14 cellular contexts compared by ENCODE assay signal in the genomic region with DNA sequence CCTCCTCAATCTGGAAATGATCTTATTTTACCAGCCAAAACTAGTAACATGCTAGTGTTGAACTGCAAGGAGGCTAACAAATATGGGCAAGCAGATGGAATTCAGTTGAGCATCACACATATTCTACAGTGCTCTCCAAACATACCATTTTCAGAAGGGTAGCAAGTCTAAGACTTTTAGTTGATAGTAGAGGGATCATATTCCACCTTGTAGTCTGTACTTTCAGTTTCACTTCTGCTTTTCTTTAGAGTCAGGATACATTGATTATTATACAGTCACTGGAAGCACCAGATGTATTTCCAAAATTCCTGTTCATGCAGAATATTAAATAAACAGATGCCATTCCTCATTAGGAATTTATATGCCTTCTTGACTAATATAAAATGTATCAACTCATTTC.
DNase-seq lines count a peak whose midpoint lies in the region; ATAC-seq and TF ChIP-seq lines count a peak whose summit lies in the region.
"Had no signal": no experiment of that assay in that cellular context is flagged by ENCODE, and none has a peak within 500 bp of the region (broad histone marks: within the 10 kb centered on the region; RNA-seq: fewer than 3 reads in every experiment).

No MANE protein-coding gene starts in this region.

- no peak overlapping the region for H3K27ac ChIP-seq in aorta (ENCODE audit: low read depth in 1 of 2, low read length in 2 of 2)

- H3K4me3 ChIP-seq in fibroblast of pulmonary artery (replicated peaks; ENCODE audit: low read depth, low read length): peak overlapping the region; percentile 2
- H3K4me3 ChIP-seq in aorta (ENCODE audit: low read length in 2 of 2): no peak overlapping the region

- DNase-seq in GM13976 (ENCODE audit: low spot score) (peak; percentile 4), RPMI7951 (ENCODE audit: low read depth) (peak; percentile 8), fibroblast of pulmonary artery (ENCODE audit: low read depth) (no peak), anterior cingulate cortex (lab: John Stamatoyannopoulos, UW) (no peak), aorta (no peak), NCI-H1930 (lab: John Stamatoyannopoulos, UW) (no peak)
- DNase-seq: amniotic stem cell; CD8-positive, alpha-beta T cell; effector CD8-positive, alpha-beta T cell; NCI-H2029; NK-92 treated with Interleukin-12 subunit alpha and Interleukin-12 subunit beta, amount 100 ng/mL, for 24 hours; stimulated activated CD4-positive, alpha-beta T cell treated with anti-CD3 and anti-CD28 coated beads, Interleukin-15, amount 100 ng/mL, for 24 hours had no signal

- H3K36me3 ChIP-seq in aorta (ENCODE audit: control insufficient read depth in 1 of 2, insufficient read depth in 2 of 2, low read length in 1 of 2): no peaks in the 10 kb centered on the region

- H3K27me3 ChIP-seq in aorta (ENCODE audit: control insufficient read depth in 1 of 2, insufficient read depth in 2 of 2, low read length in 1 of 2): peaks cover 0 to 2% of the 10 kb centered on the region in 2 donors

- no peaks in the 10 kb centered on the region for H3K9me3 ChIP-seq in aorta (ENCODE audit: control insufficient read depth, low read length)

- intact Hi-C loops in aorta (cut with DNase I): no loop called here

- H3K4me1 ChIP-seq in aorta (ENCODE audit: control insufficient read depth in 1 of 2, insufficient read depth in 2 of 2, low read length in 2 of 2): no peaks in the 10 kb centered on the region

- in situ Hi-C loops in GM13976 (cut with MboI; ENCODE audit: low sequenced_read_pairs, unreplicated experiment): no loop called here

- ATAC-seq in HG03039 (IDR thresholded peaks at IDR 0.05; ENCODE audit: unreplicated experiment) (peak; percentile 59), aorta (ENCODE audit: low FRiP score) (no peak), GM19455 (IDR thresholded peaks at IDR 0.05; ENCODE audit: unreplicated experiment) (no peak)
- ATAC-seq: CD8-positive, alpha-beta T cell had no signal

- TF ChIP-seq CTCF in GM13976 (IDR thresholded peaks at IDR 0.05; ENCODE audit: borderline replicate concordance, control extremely low read depth, extremely low read depth, insufficient read depth, missing control alignments) (no peak), fibroblast of pulmonary artery (IDR thresholded peaks at IDR 0.05; ENCODE audit: low read length, missing control alignments) (no peak)

Comparison
In these comparisons a context has a peak if more than half of its experiments do, and no peak if none do; other contexts are left out.
1. DNase-seq: peak in GM13976 (single experiment) and RPMI7951 (single experiment); none in fibroblast of pulmonary artery (single experiment), anterior cingulate cortex (0 of 58), aorta (0 of 2) and NCI-H1930 (0 of 2).